ENCODE assay signal across 28 cellular contexts in the genomic region with DNA sequence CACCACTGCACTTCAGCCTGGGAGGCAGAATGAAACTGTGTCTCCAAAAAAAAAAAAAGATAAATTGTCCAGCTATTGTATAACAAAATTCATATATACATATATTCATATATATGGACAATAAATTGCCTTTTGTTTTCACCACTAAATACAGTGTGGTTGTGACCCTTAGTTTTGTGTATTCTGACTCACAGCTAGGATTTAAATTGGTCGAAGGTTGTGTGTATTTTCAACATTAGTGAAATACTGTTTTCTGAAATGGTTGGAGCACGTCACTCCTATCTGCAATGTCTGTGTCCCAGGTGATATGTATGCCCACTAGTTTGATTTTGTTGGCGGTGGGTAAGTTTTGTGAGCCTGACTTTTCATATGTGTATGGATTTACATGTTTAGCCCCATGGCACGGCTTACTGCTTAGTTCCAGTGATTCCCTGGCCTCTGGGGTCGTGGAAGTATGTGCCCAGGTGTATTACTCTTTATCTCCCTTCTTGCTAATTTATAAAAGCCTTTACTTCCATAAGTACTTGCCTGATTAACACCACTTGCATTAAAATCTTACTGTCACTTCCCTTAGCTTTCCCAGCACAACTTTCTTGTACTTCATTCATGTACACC. TPM values are rescaled to one million over a fixed set of nuclear protein-coding genes. Genes with fewer than 3 reads are reported as not detected.
DNase-seq lines count a peak whose midpoint lies in the region; ATAC-seq and TF ChIP-seq lines count a peak whose summit lies in the region.
"Had no signal": no experiment of that assay in that cellular context is flagged by ENCODE, and none has a peak within 500 bp of the region (broad histone marks: within the 10 kb centered on the region; RNA-seq: fewer than 3 reads in every experiment).

No MANE protein-coding gene starts in this region.

- intact Hi-C loops in activated T-helper 2 cell treated with anti-CD3 and anti-CD28 coated beads, Interferon-gamma antibody, Interleukin-2, Interleukin-4, amounts not matched to agents 10 μg/mL and 5 μg/mL and 100 μg/mL, durations not matched to agents 14 hours and 24 hours and 36 hours (cut with micrococcal nuclease) = no loop called here
- intact Hi-C loops in mucosa of descending colon (cut with DNase I, micrococcal nuclease) = no loop called here

- no peak overlapping the region for H3K9ac ChIP-seq in BLaER1

- no peaks in the 10 kb centered on the region; the same call in 2 of the 3 replicates for H3K9me3 Mint-ChIP-seq in GM23338
- no peaks in the 10 kb centered on the region for H3K9me3 Mint-ChIP-seq in activated T-helper 2 cell treated with anti-CD3 and anti-CD28 coated beads, Interferon-gamma antibody, Interleukin-2, Interleukin-4, amounts not matched to agents 10 μg/mL and 5 μg/mL and 100 μg/mL, durations not matched to agents 14 hours and 24 hours and 36 hours
- H3K9me3 Mint-ChIP-seq in activated CD4-positive, alpha-beta T cell treated with anti-CD3 and anti-CD28 coated beads, Interleukin-2, amount 10 ng/mL, durations not matched to agents 7 days and 5 days = no peaks in the 10 kb centered on the region

- no peak overlapping the region; the same call in 1 of the 2 replicates for H3K27ac Mint-ChIP-seq in GM23338
- peak overlapping the region; percentile 24 for H3K27ac Mint-ChIP-seq in activated T-helper 2 cell treated with anti-CD3 and anti-CD28 coated beads, Interferon-gamma antibody, Interleukin-2, Interleukin-4, amounts not matched to agents 10 μg/mL and 5 μg/mL and 100 μg/mL, durations not matched to agents 14 hours and 24 hours and 36 hours
- H3K27ac Mint-ChIP-seq in activated CD4-positive, alpha-beta T cell treated with anti-CD3 and anti-CD28 coated beads, Interleukin-2, amount 10 ng/mL, durations not matched to agents 7 days and 5 days = no peak overlapping the region

- no peak for DNase-seq in GM23338 (ENCODE audit: low spot score)
- no peak for DNase-seq in activated T-helper 2 cell treated with anti-CD3 and anti-CD28 coated beads, Interferon-gamma antibody, Interleukin-2, Interleukin-4, amounts not matched to agents 10 μg/mL and 5 μg/mL and 100 μg/mL, durations not matched to agents 14 hours and 24 hours and 36 hours (ENCODE audit: low spot score)
- no peak for DNase-seq in mucosa of descending colon
- DNase-seq in activated CD4-positive, alpha-beta T cell treated with anti-CD3 and anti-CD28 coated beads, Interleukin-2, amount 10 ng/mL, durations not matched to agents 7 days and 5 days = no peak
- DNase-seq in NCI-H774 (lab: John Stamatoyannopoulos, UW) = no peak
- DNase-seq: activated CD4-positive, alpha-beta T cell treated with anti-CD3 and anti-CD28 coated beads, Interleukin-2, amount 50 U/mL, for 48 hours; activated CD4-positive, CD25-positive, alpha-beta regulatory T cell; C1 segment of cervical spinal cord; Calu3; DMS79; effector CD8-positive, alpha-beta T cell; islet precursor cell; left ventricle myocardium inferior; NCI-H1436 treated with DMSO at 0.1 percent for 48 hours; NCI-H2107; NCI-H345; psoas muscle; SIG-M5; sigmoid colon; stimulated activated CD4-positive, alpha-beta T cell treated with anti-CD3 and anti-CD28 coated beads, Interleukin-4, amount 100 ng/mL, for 1 hour; SW 1271 had no signal

- ATAC-seq in GM23338 (no peak), mucosa of descending colon (peak; percentile 83), HG02852 (IDR thresholded peaks at IDR 0.05; ENCODE audit: unreplicated experiment) (no peak), HG03442 (IDR thresholded peaks at IDR 0.05; ENCODE audit: unreplicated experiment) (no peak)
- ATAC-seq: psoas muscle had no signal

- H3K9me3 ChIP-seq in BLaER1 = peaks cover 14% of the 10 kb centered on the region
- no peaks in the 10 kb centered on the region for H3K9me3 ChIP-seq in mucosa of descending colon
- H3K9me3 ChIP-seq: HAP-1, left ventricle myocardium inferior, psoas muscle, sigmoid colon, tibial nerve had no signal

- peak overlapping the region; percentile 62 for H3K4me2 ChIP-seq in BLaER1
- peak overlapping the region; percentile 46 for H3K4me2 ChIP-seq in GM23338

- H3K27me3 ChIP-seq in BLaER1 (no peaks in the 10 kb centered on the region), GM23338 (ENCODE audit: insufficient read depth) (no peaks in the 10 kb centered on the region)
- H3K27me3 ChIP-seq: sigmoid colon, tibial nerve had no signal

- H3K79me2 ChIP-seq in GM23338 (replicated peaks; ENCODE audit: insufficient read depth) = peaks cover 100% of the 10 kb centered on the region

- TF ChIP-seq CTCF in GM23338 (conservative IDR thresholded peaks at IDR 0.05; ENCODE audit: low read depth in 2 of 2) (no peak), mucosa of descending colon (IDR thresholded peaks at IDR 0.05) (no peak)

- H3K27ac ChIP-seq in BLaER1 (no peak overlapping the region), GM23338 (ENCODE audit: low read depth) (no peak overlapping the region; the same call in none of the 2 replicates)
- H3K27ac ChIP-seq: coronary artery, left ventricle myocardium inferior, psoas muscle, sigmoid colon, tibial nerve had no signal

- H3K4me3 ChIP-seq in BLaER1 = no peak overlapping the region
- no peak overlapping the region for H3K4me3 ChIP-seq in GM23338
- no peak overlapping the region for H3K4me3 ChIP-seq in mucosa of descending colon
- H3K4me3 ChIP-seq: coronary artery, HAP-1, left ventricle myocardium inferior, psoas muscle, sigmoid colon, tibial nerve had no signal

- H3K9me2 ChIP-seq in GM23338 (ENCODE audit: insufficient read depth) = no peaks in the 10 kb centered on the region

- H3K4me1 Mint-ChIP-seq in GM23338 = peaks cover 83% of the 10 kb centered on the region
- H3K4me1 Mint-ChIP-seq in activated T-helper 2 cell treated with anti-CD3 and anti-CD28 coated beads, Interferon-gamma antibody, Interleukin-2, Interleukin-4, amounts not matched to agents 10 μg/mL and 5 μg/mL and 100 μg/mL, durations not matched to agents 14 hours and 24 hours and 36 hours (ENCODE audit: low read depth) = peaks cover 65% of the 10 kb centered on the region
- H3K4me1 Mint-ChIP-seq in activated CD4-positive, alpha-beta T cell treated with anti-CD3 and anti-CD28 coated beads, Interleukin-2, amount 10 ng/mL, durations not matched to agents 7 days and 5 days = peaks cover 75% of the 10 kb centered on the region

- peaks cover 24% of the 10 kb centered on the region for H3K27me3 Mint-ChIP-seq in GM23338 (ENCODE audit: insufficient read depth, low read depth, poor library complexity)
- H3K27me3 Mint-ChIP-seq in activated T-helper 2 cell treated with anti-CD3 and anti-CD28 coated beads, Interferon-gamma antibody, Interleukin-2, Interleukin-4, amounts not matched to agents 10 μg/mL and 5 μg/mL and 100 μg/mL, durations not matched to agents 14 hours and 24 hours and 36 hours (ENCODE audit: low read depth) = no peaks in the 10 kb centered on the region
- no peaks in the 10 kb centered on the region for H3K27me3 Mint-ChIP-seq in activated CD4-positive, alpha-beta T cell treated with anti-CD3 and anti-CD28 coated beads, Interleukin-2, amount 10 ng/mL, durations not matched to agents 7 days and 5 days
- H3K27me3 Mint-ChIP-seq: IgD-negative memory B cell had no signal

- H3F3A ChIP-seq in GM23338 (replicated peaks; ENCODE audit: low read depth) = peaks cover 20% of the 10 kb centered on the region

- H3K36me3 Mint-ChIP-seq in GM23338 (ENCODE audit: low read depth) = peaks cover 37% of the 10 kb centered on the region
- H3K36me3 Mint-ChIP-seq in activated T-helper 2 cell treated with anti-CD3 and anti-CD28 coated beads, Interferon-gamma antibody, Interleukin-2, Interleukin-4, amounts not matched to agents 10 μg/mL and 5 μg/mL and 100 μg/mL, durations not matched to agents 14 hours and 24 hours and 36 hours (ENCODE audit: low read depth) = peaks cover 63% of the 10 kb centered on the region
- peaks cover 16% of the 10 kb centered on the region for H3K36me3 Mint-ChIP-seq in activated CD4-positive, alpha-beta T cell treated with anti-CD3 and anti-CD28 coated beads, Interleukin-2, amount 10 ng/mL, durations not matched to agents 7 days and 5 days (ENCODE audit: low read depth)

- H3K4me1 ChIP-seq in BLaER1 (peaks cover 72% of the 10 kb centered on the region), GM23338 (ENCODE audit: insufficient read depth) (peaks cover 99% of the 10 kb centered on the region), mucosa of descending colon (ENCODE audit: low read depth) (peaks cover 16% of the 10 kb centered on the region)

- CTCF ChIA-PET in activated CD4-positive, alpha-beta T cell treated with anti-CD3 and anti-CD28 coated beads, Interleukin-2, amount 10 ng/mL, durations not matched to agents 7 days and 5 days (lab: Charles Lee) = interaction anchor here (0.8 to 1.2 kb wide), 3 partner anchors 9 to 49 kb away, joined by 3 to 4 read pairs (median 3); no protein-coding TSS in a partner anchor

- POLR2A ChIA-PET in activated CD4-positive, alpha-beta T cell treated with anti-CD3 and anti-CD28 coated beads, Interleukin-2, amount 10 ng/mL, durations not matched to agents 7 days and 5 days (lab: Charles Lee) = no interaction called here

- H3K36me3 ChIP-seq in BLaER1 (peaks cover 55% of the 10 kb centered on the region), GM23338 (ENCODE audit: insufficient read depth) (no peaks in the 10 kb centered on the region), mucosa of descending colon (ENCODE audit: low read depth) (no peaks in the 10 kb centered on the region)
- H3K36me3 ChIP-seq: HAP-1, left ventricle myocardium inferior, sigmoid colon, tibial nerve had no signal

- H3K4me3 Mint-ChIP-seq in GM23338 = no peak overlapping the region; the same call in 2 of the 3 replicates
- H3K4me3 Mint-ChIP-seq in activated T-helper 2 cell treated with anti-CD3 and anti-CD28 coated beads, Interferon-gamma antibody, Interleukin-2, Interleukin-4, amounts not matched to agents 10 μg/mL and 5 μg/mL and 100 μg/mL, durations not matched to agents 14 hours and 24 hours and 36 hours (ENCODE audit: low read depth) = no peak overlapping the region
- H3K4me3 Mint-ChIP-seq in activated CD4-positive, alpha-beta T cell treated with anti-CD3 and anti-CD28 coated beads, Interleukin-2, amount 10 ng/mL, durations not matched to agents 7 days and 5 days = no peak overlapping the region

- H2AFZ ChIP-seq in GM23338 = no peak overlapping the region

- H4K20me1 ChIP-seq in BLaER1 = peaks cover 100% of the 10 kb centered on the region
- peaks cover 91% of the 10 kb centered on the region for H4K20me1 ChIP-seq in GM23338 (replicated peaks; ENCODE audit: insufficient read depth)

TF ChIP-seq in GM23338, 12 proteins besides CTCF, POLR2A, EP300 and RAD21:
- no peak for TF ChIP-seq ZNF331 (CRISPR knock-in tag; IDR thresholded peaks at IDR 0.05; ENCODE audit: low read depth)

RNA-seq across cellular contexts. Expression of gene JARID2, which starts 33.3 kb away (rescaled TPM):
- 177 and 196 TPM in 2 replicates for total RNA-seq in GM23338 (2014; rRNA removed; shearing (Covaris generic))
- polyA plus RNA-seq in GM23338 (2016; fragmentation: Nextera tagmentation; extraction: Ambion mirVana) = 87.6 and 92.8 TPM in 2 replicates
- 55.9 and 57.7 TPM in 2 replicates for total RNA-seq in activated T-helper 2 cell treated with anti-CD3 and anti-CD28 coated beads, Interferon-gamma antibody, Interleukin-2, Interleukin-4, amounts not matched to agents 10 μg/mL and 5 μg/mL and 100 μg/mL, durations not matched to agents 14 hours and 24 hours and 36 hours
- 10 to 100 TPM; 10.6 to 11.8 (median 11.4) TPM for total RNA-seq in mucosa of descending colon
- 10 to 100 TPM; 27.5 to 27.6 TPM for total RNA-seq in activated CD4-positive, alpha-beta T cell treated with anti-CD3 and anti-CD28 coated beads, Interleukin-2, amount 10 ng/mL, durations not matched to agents 7 days and 5 days
